Comparison of ENCODE assay signal across 8 cellular contexts in genomic region chr17:8153957-8154607, GRCh38. TPM values are rescaled to one million over a fixed set of nuclear protein-coding genes. Genes with fewer than 3 reads are reported as not detected.
A peak's percentile ranks its signal among the peaks of the same experiment; 100 is the strongest.
DNase-seq lines count a peak whose midpoint lies in the region; ATAC-seq and TF ChIP-seq lines count a peak whose summit lies in the region.

No MANE protein-coding gene starts in this region.

- H3F3A ChIP-seq in SK-N-SH (replicated peaks; ENCODE audit: insufficient read depth), result peaks cover 33% of the 10 kb centered on the region

- intact Hi-C loops in CD4-positive, alpha-beta memory T cell (cut with micrococcal nuclease), result no loop called here

- H3K27me3 Mint-ChIP-seq in CD4-positive, alpha-beta memory T cell, result no peaks in the 10 kb centered on the region
- no peaks in the 10 kb centered on the region for H3K27me3 Mint-ChIP-seq in activated naive CD8-positive, alpha-beta T cell treated with anti-CD3 and anti-CD28 coated beads for 36 hours

- H3K4me1 ChIP-seq in CD4-positive, alpha-beta memory T cell (ENCODE audit: insufficient read depth, low read length), result peaks cover 74% of the 10 kb centered on the region
- peaks cover 31% of the 10 kb centered on the region for H3K4me1 ChIP-seq in HUES64 (ENCODE audit: insufficient read depth, low read length)
- H3K4me1 ChIP-seq in SK-N-SH (ENCODE audit: control insufficient read depth in 1 of 2, insufficient read depth in 2 of 2, low read depth in 1 of 2, low read length in 1 of 2), result peaks cover 36 to 50% of the 10 kb centered on the region in 2 experiments; a peak in 3 of 4 replicates
- H3K4me1 ChIP-seq in neutrophil (ENCODE audit: control insufficient read depth in 1 of 2, insufficient read depth in 1 of 2, low read depth in 1 of 2, low read length in 1 of 2), result peaks cover 72% of the 10 kb centered on the region in 2 experiments

- no peak for ATAC-seq in GM18907 (IDR thresholded peaks at IDR 0.05; ENCODE audit: unreplicated experiment)

- peaks cover 20% of the 10 kb centered on the region for H3K36me3 ChIP-seq in CD4-positive, alpha-beta memory T cell (ENCODE audit: insufficient read depth, low read length)
- H3K36me3 ChIP-seq in HUES64 (ENCODE audit: insufficient read depth, low read length) (peaks cover 11% of the 10 kb centered on the region), SK-N-SH (replicated peaks in 1 of 2; ENCODE audit: control insufficient read depth in 1 of 2, insufficient read depth in 2 of 2, low read length in 1 of 2) (peaks cover 13 to 16% of the 10 kb centered on the region in 2 experiments), neutrophil (peaks cover 14% of the 10 kb centered on the region)

- H3K36me3 Mint-ChIP-seq in CD4-positive, alpha-beta memory T cell, result peaks cover 9 to 47% of the 10 kb centered on the region in 2 donors
- peaks cover 15% of the 10 kb centered on the region for H3K36me3 Mint-ChIP-seq in activated naive CD8-positive, alpha-beta T cell treated with anti-CD3 and anti-CD28 coated beads for 36 hours

- peaks cover 9% of the 10 kb centered on the region; the same call in 1 of the 2 replicates for H4K20me1 ChIP-seq in SK-N-SH (ENCODE audit: insufficient read depth)

- no peaks in the 10 kb centered on the region for H3K9me2 ChIP-seq in SK-N-SH

- H3K9ac ChIP-seq in HUES64 (ENCODE audit: low read depth, low read length), result peak overlapping the region; percentile 50
- peak overlapping the region; percentile 98 for H3K9ac ChIP-seq in SK-N-SH

- TF ChIP-seq RAD21 in SK-N-SH (IDR thresholded peaks at IDR 0.05; ENCODE audit: low read length), result no peak

- H2AFZ ChIP-seq in SK-N-SH (ENCODE audit: low read depth), result no peak overlapping the region

- peak overlapping the region; percentile 100 for H3K27ac ChIP-seq in CD4-positive, alpha-beta memory T cell (ENCODE audit: low read depth, low read length)
- H3K27ac ChIP-seq in HUES64 (ENCODE audit: low read depth, low read length), result peak overlapping the region; percentile 91; the same call in 1 of the 2 replicates
- peak overlapping the region; percentile 65 to 95 for H3K27ac ChIP-seq in SK-N-SH (ENCODE audit: low read depth in 2 of 2, low read length in 1 of 2)
- H3K27ac ChIP-seq in neutrophil, result peak overlapping the region; percentile 90

- DNase-seq in CD4-positive, alpha-beta memory T cell, result peak; percentile 96 to 99 (median 98)
- DNase-seq in SK-N-SH (peak; percentile 81), germinal center (ENCODE audit: low spot score) (peak; percentile 69), stromal cell of bone marrow (ENCODE audit: low read depth) (peak; percentile 96)
- DNase-seq in activated naive CD8-positive, alpha-beta T cell treated with anti-CD3 and anti-CD28 coated beads for 36 hours, result peak; percentile 89

- H3K9me3 ChIP-seq in CD4-positive, alpha-beta memory T cell (ENCODE audit: control insufficient read depth in 1 of 2, low read length in 2 of 2), result no peaks in the 10 kb centered on the region
- H3K9me3 ChIP-seq in HUES64 (ENCODE audit: insufficient read depth, low read depth, low read length) (no peaks in the 10 kb centered on the region), SK-N-SH (no peaks in the 10 kb centered on the region), neutrophil (no peaks in the 10 kb centered on the region)

- H3K9me3 Mint-ChIP-seq in CD4-positive, alpha-beta memory T cell, result peaks cover 0 to 12% (median 0%) of the 10 kb centered on the region in 8 donors
- no peaks in the 10 kb centered on the region for H3K9me3 Mint-ChIP-seq in activated naive CD8-positive, alpha-beta T cell treated with anti-CD3 and anti-CD28 coated beads for 36 hours

- no peak overlapping the region for H3K4me3 Mint-ChIP-seq in CD4-positive, alpha-beta memory T cell
- no peak overlapping the region for H3K4me3 Mint-ChIP-seq in activated naive CD8-positive, alpha-beta T cell treated with anti-CD3 and anti-CD28 coated beads for 36 hours

- H3K4me3 ChIP-seq in CD4-positive, alpha-beta memory T cell (ENCODE audit: low read length in 2 of 2), result peak overlapping the region in 1 of 2 donors; percentile 90
- peak overlapping the region; percentile 77 for H3K4me3 ChIP-seq in HUES64 (ENCODE audit: low read length)
- H3K4me3 ChIP-seq in SK-N-SH (ENCODE audit: low read depth in 2 of 2, low read length in 1 of 2), result peak overlapping the region; percentile 4 to 12; a peak in 2 of 4 replicates
- peak overlapping the region; percentile 44 to 92 for H3K4me3 ChIP-seq in neutrophil (ENCODE audit: low read depth in 1 of 2, low read length in 1 of 2)

- peak overlapping the region; percentile 95 for H3K4me2 ChIP-seq in SK-N-SH

- no peak overlapping the region for H3K27ac Mint-ChIP-seq in CD4-positive, alpha-beta memory T cell
- no peak overlapping the region for H3K27ac Mint-ChIP-seq in activated naive CD8-positive, alpha-beta T cell treated with anti-CD3 and anti-CD28 coated beads for 36 hours

- TF ChIP-seq CTCF in SK-N-SH (IDR thresholded peaks at IDR 0.05) (no peak), neutrophil (IDR thresholded peaks at IDR 0.05) (no peak)

- no peak; a peak in 1 of 4 replicates for TF ChIP-seq EP300 in SK-N-SH (IDR thresholded peaks at IDR 0.05; ENCODE audit: borderline replicate concordance in 1 of 2, low read depth in 1 of 2, low read length in 1 of 2)

- peaks cover 27% of the 10 kb centered on the region for H3K79me2 ChIP-seq in SK-N-SH (ENCODE audit: insufficient read depth)

- WGBS in HUES64, result 8% methylated on average over 19 of the region's 22 CpGs
- 5% methylated on average over 19 of the region's 22 CpGs for WGBS in SK-N-SH (ENCODE audit: low lambda C conversion rate)

- POLR2A ChIA-PET in CD4-positive, alpha-beta memory T cell (lab: Charles Lee; ENCODE audit: partially characterized antibody), result interaction anchor here (0.9 to 23.4 kb wide), 9 partner anchors 9 to 141 kb away, joined by 3 to 1074 read pairs (median 70); partner anchors contain the start of genes ALOXE3, BORCS6, CTC1 and PFAS
- POLR2A ChIA-PET in SK-N-SH (lab: Yijun Ruan, JAX), result interaction anchor here (1.1 kb wide), 1 partner anchor 19 kb away, joined by 4 read pairs; no protein-coding TSS in a partner anchor

- peaks cover 35 to 66% (median 42%) of the 10 kb centered on the region in 4 donors for H3K4me1 Mint-ChIP-seq in CD4-positive, alpha-beta memory T cell
- peaks cover 49% of the 10 kb centered on the region for H3K4me1 Mint-ChIP-seq in activated naive CD8-positive, alpha-beta T cell treated with anti-CD3 and anti-CD28 coated beads for 36 hours

- H3K27me3 ChIP-seq in CD4-positive, alpha-beta memory T cell (ENCODE audit: insufficient read depth, low read length), result no peaks in the 10 kb centered on the region
- no peaks in the 10 kb centered on the region for H3K27me3 ChIP-seq in HUES64 (ENCODE audit: insufficient read depth, low read length)
- H3K27me3 ChIP-seq in SK-N-SH (ENCODE audit: insufficient read depth), result no peaks in the 10 kb centered on the region
- peaks cover 15% of the 10 kb centered on the region for H3K27me3 ChIP-seq in neutrophil

- CTCF ChIA-PET in CD4-positive, alpha-beta memory T cell (lab: Charles Lee; ENCODE audit: partially characterized antibody), result interaction anchor here (1.6 to 7.7 kb wide), 2 partner anchors 14 to 35 kb away, joined by 7 to 93 read pairs; no protein-coding TSS in a partner anchor
- CTCF ChIA-PET in SK-N-SH (lab: Yijun Ruan, JAX), result interaction anchor here (1.0 to 9.4 kb wide), 4 partner anchors 16 to 80 kb away, joined by 3 to 98 read pairs (median 6); no protein-coding TSS in a partner anchor

TF ChIP-seq in SK-N-SH, 30 proteins besides CTCF, POLR2A, EP300 and RAD21 (continues in another document):
- TF ChIP-seq TCF12 (IDR thresholded peaks at IDR 0.05), result peak; percentile 69; the same call in 1 of the 2 replicates

RNA-seq across cellular contexts. Expression of gene PER1, which starts 1.9 kb away (rescaled TPM):
- 10 to 100 TPM; 78.9 to 79.4 TPM for total RNA-seq in CD4-positive, alpha-beta memory T cell
- 10 to 100 TPM in 1 of 2 donors, 1 to 10 TPM in 1; 3.7 to 18.6 TPM for polyA plus RNA-seq in CD4-positive, alpha-beta memory T cell
- polyA plus RNA-seq in HUES64 (2013, experiment 1 of 2), result 14.0 TPM
- polyA plus RNA-seq in HUES64 (2013, experiment 2 of 2), result 18.1 TPM
- 32.7 and 56.8 TPM in 2 replicates for polyA plus RNA-seq in SK-N-SH (2012; rRNA removed)
- 2.7 and 4.0 TPM in 2 replicates for polyA plus RNA-seq in SK-N-SH (2012; cell fraction: cytosol; rRNA removed)
- polyA plus RNA-seq in SK-N-SH (2012; cell fraction: nucleus; rRNA removed), result 201 and 297 TPM in 2 replicates
- total RNA-seq in activated naive CD8-positive, alpha-beta T cell treated with anti-CD3 and anti-CD28 coated beads for 36 hours, result 10 to 100 TPM; 55.7 to 56.1 TPM

RNA-seq across cellular contexts. Expression of gene VAMP2, which starts 8.7 kb away (rescaled TPM):
- total RNA-seq in CD4-positive, alpha-beta memory T cell, result 100 to 1,000 TPM; 190 to 203 TPM
- polyA plus RNA-seq in CD4-positive, alpha-beta memory T cell, result 100 to 1,000 TPM in 1 of 2 donors, 10 to 100 TPM in 1; 41.6 to 106 TPM
- 14.3 TPM for polyA plus RNA-seq in HUES64 (2013, experiment 1 of 2)
- polyA plus RNA-seq in HUES64 (2013, experiment 2 of 2), result 18.9 TPM
- polyA plus RNA-seq in SK-N-SH (2012; rRNA removed), result 42.0 and 43.4 TPM in 2 replicates
- polyA plus RNA-seq in SK-N-SH (2012; cell fraction: cytosol; rRNA removed), result 39.1 and 45.5 TPM in 2 replicates
- polyA plus RNA-seq in SK-N-SH (2012; cell fraction: nucleus; rRNA removed), result 81.4 and 130 TPM in 2 replicates
- 10 to 100 TPM; 27.7 to 28.4 TPM for total RNA-seq in activated naive CD8-positive, alpha-beta T cell treated with anti-CD3 and anti-CD28 coated beads for 36 hours

RNA-seq across cellular contexts. Expression of gene TMEM107, which starts 22.1 kb away (rescaled TPM):
- 10 to 100 TPM; 25.0 to 25.3 TPM for total RNA-seq in CD4-positive, alpha-beta memory T cell
- 10 to 100 TPM; 42.4 to 43.7 TPM for polyA plus RNA-seq in CD4-positive, alpha-beta memory T cell
- 29.8 TPM for polyA plus RNA-seq in HUES64 (2013, experiment 1 of 2)
- polyA plus RNA-seq in HUES64 (2013, experiment 2 of 2), result 35.4 TPM
- polyA plus RNA-seq in SK-N-SH (2012; rRNA removed), result 18.6 and 19.2 TPM in 2 replicates
- polyA plus RNA-seq in SK-N-SH (2012; cell fraction: cytosol; rRNA removed), result 16.7 and 17.7 TPM in 2 replicates
- 16.7 and 21.4 TPM in 2 replicates for polyA plus RNA-seq in SK-N-SH (2012; cell fraction: nucleus; rRNA removed)
- total RNA-seq in activated naive CD8-positive, alpha-beta T cell treated with anti-CD3 and anti-CD28 coated beads for 36 hours, result 10 to 100 TPM; 26.0 to 26.3 TPM

RNA-seq across cellular contexts. Expression of gene HES7, which starts 30.2 kb away (rescaled TPM):
- not detected for total RNA-seq in CD4-positive, alpha-beta memory T cell
- polyA plus RNA-seq in CD4-positive, alpha-beta memory T cell, result not detected
- 0.85 TPM for polyA plus RNA-seq in HUES64 (2013, experiment 1 of 2)
- polyA plus RNA-seq in HUES64 (2013, experiment 2 of 2), result 0.89 TPM
- 0.71 and 1.2 TPM in 2 replicates for polyA plus RNA-seq in SK-N-SH (2012; rRNA removed)
- polyA plus RNA-seq in SK-N-SH (2012; cell fraction: cytosol; rRNA removed), result 0.42 and 0.67 TPM in 2 replicates
- 7.3 and 13.8 TPM in 2 replicates for polyA plus RNA-seq in SK-N-SH (2012; cell fraction: nucleus; rRNA removed)
- 1 to 10 TPM; 1.9 to 2.0 TPM for total RNA-seq in activated naive CD8-positive, alpha-beta T cell treated with anti-CD3 and anti-CD28 coated beads for 36 hours

RNA-seq across cellular contexts. Expression of gene ALOXE3, which starts 35.8 kb away (rescaled TPM):
- total RNA-seq in CD4-positive, alpha-beta memory T cell, result under 1 TPM; 0.32 to 0.33 TPM
- under 1 TPM in 1 of 2 donors, not detected in 1; 0.20 TPM for polyA plus RNA-seq in CD4-positive, alpha-beta memory T cell
- not detected for polyA plus RNA-seq in HUES64 (2013, experiment 1 of 2)
- not detected for polyA plus RNA-seq in HUES64 (2013, experiment 2 of 2)
- 0.13 and 0.46 TPM in 2 replicates for polyA plus RNA-seq in SK-N-SH (2012; rRNA removed)
- polyA plus RNA-seq in SK-N-SH (2012; cell fraction: cytosol; rRNA removed), result 0.15 and 0.18 TPM in 2 replicates
- polyA plus RNA-seq in SK-N-SH (2012; cell fraction: nucleus; rRNA removed), result 0.56 and 0.58 TPM in 2 replicates
- total RNA-seq in activated naive CD8-positive, alpha-beta T cell treated with anti-CD3 and anti-CD28 coated beads for 36 hours, result under 1 TPM in 1 of 2 experiments, not detected in 1; 0.10 TPM

Comparison
In these comparisons a context has a peak if more than half of its experiments do, and no peak if none do; other contexts are left out.
1. RNA of gene VAMP2, which starts 8.7 kb away (total RNA-seq): 190 to 203 TPM in CD4-positive, alpha-beta memory T cell; 27.7 to 28.4 TPM in activated naive CD8-positive, alpha-beta T cell treated with anti-CD3 and anti-CD28 coated beads for 36 hours; every median in the first group is over 4 times any median in the second.
2. Peak in every context shown above with its lines, with median percentiles within 50 percentile points of each other: DNase-seq and H3K27ac ChIP-seq.